ENCODE assay signal across 8 cellular contexts in genomic region chr15:99719096-99719541, GRCh38. TPM values are rescaled to one million over a fixed set of nuclear protein-coding genes. Genes with fewer than 3 reads are reported as not detected.
DNase-seq lines count a peak whose midpoint lies in the region; ATAC-seq and TF ChIP-seq lines count a peak whose summit lies in the region.

No MANE protein-coding gene starts in this region.

- ATAC-seq in GM18498 (IDR thresholded peaks at IDR 0.05; ENCODE audit: unreplicated experiment) (peak; percentile 77), GM21723 (IDR thresholded peaks at IDR 0.05; ENCODE audit: unreplicated experiment) (peak; percentile 88), aorta (ENCODE audit: low FRiP score) (no peak), right lobe of liver (no peak)

- peaks cover 30% of the 10 kb centered on the region for H3K36me3 ChIP-seq in KOPT-K1 (ENCODE audit: insufficient read depth, low read length)
- peaks cover 0 to 3% of the 10 kb centered on the region in 2 donors for H3K36me3 ChIP-seq in aorta (ENCODE audit: control insufficient read depth in 1 of 2, insufficient read depth in 2 of 2, low read length in 1 of 2)
- H3K36me3 ChIP-seq in right lobe of liver: peaks cover 0 to 4% (median 0%) of the 10 kb centered on the region in 4 donors

- no peak for TF ChIP-seq CTCF in foreskin fibroblast (IDR thresholded peaks at IDR 0.05; ENCODE audit: low read depth, low read length)
- TF ChIP-seq CTCF in right lobe of liver (IDR thresholded peaks at IDR 0.05): no peak
- no peak for TF ChIP-seq CTCF in progenitor cell of endocrine pancreas (IDR thresholded peaks at IDR 0.05; ENCODE audit: unreplicated experiment)

- peak; percentile 45 to 59 for DNase-seq in foreskin fibroblast
- no peak for DNase-seq in aorta
- DNase-seq in nucleus accumbens (lab: John Stamatoyannopoulos, UW): no peak
- DNase-seq in right lobe of liver: no peak
- no peak for DNase-seq in progenitor cell of endocrine pancreas (ENCODE audit: low spot score, unreplicated experiment)

- H3K9me3 Mint-ChIP-seq in progenitor cell of endocrine pancreas (ENCODE audit: low read depth): no peaks in the 10 kb centered on the region

- H3K27me3 ChIP-seq in aorta (ENCODE audit: control insufficient read depth in 1 of 2, insufficient read depth in 2 of 2, low read length in 1 of 2) (no peaks in the 10 kb centered on the region), right lobe of liver (no peaks in the 10 kb centered on the region)

- no peaks in the 10 kb centered on the region for H3K27me3 Mint-ChIP-seq in progenitor cell of endocrine pancreas

- intact Hi-C loops in aorta (cut with DNase I) (no loop called here), right lobe of liver (cut with DNase I) (no loop called here)

- H3K27ac ChIP-seq in KOPT-K1 (ENCODE audit: low read depth, low read length, poor library complexity, severe bottlenecking) (peak overlapping the region; percentile 66), aorta (ENCODE audit: low read depth in 1 of 2, low read length in 2 of 2) (peak overlapping the region in 1 of 2 donors; percentile 10), right lobe of liver (no peak overlapping the region)

- H3K9me3 ChIP-seq in KOPT-K1 (ENCODE audit: insufficient read depth, low read length, poor library complexity, severe bottlenecking): no peaks in the 10 kb centered on the region
- no peaks in the 10 kb centered on the region for H3K9me3 ChIP-seq in aorta (ENCODE audit: control insufficient read depth, low read length)
- no peaks in the 10 kb centered on the region for H3K9me3 ChIP-seq in right lobe of liver

- no peak overlapping the region for H3K27ac Mint-ChIP-seq in progenitor cell of endocrine pancreas

- H3K4me3 ChIP-seq in foreskin fibroblast (ENCODE audit: low read depth in 1 of 2, low read length in 2 of 2) (no peak overlapping the region), aorta (ENCODE audit: low read length in 2 of 2) (no peak overlapping the region), right lobe of liver (no peak overlapping the region)

- H3K4me1 Mint-ChIP-seq in progenitor cell of endocrine pancreas (ENCODE audit: low read depth): peaks cover 13% of the 10 kb centered on the region

- no peak overlapping the region for H3K4me3 Mint-ChIP-seq in progenitor cell of endocrine pancreas (ENCODE audit: low read depth)

- 92% methylated on average over 5 of the region's 5 CpGs for WGBS in aorta, 2 donors
- 76% methylated on average over 5 of the region's 5 CpGs for WGBS in right lobe of liver (ENCODE audit: insufficient coverage, low coverage, low lambda C conversion rate, missing lambda C conversion rate)

- no peaks in the 10 kb centered on the region for H3K4me1 ChIP-seq in aorta (ENCODE audit: control insufficient read depth in 1 of 2, insufficient read depth in 2 of 2, low read length in 2 of 2)
- H3K4me1 ChIP-seq in right lobe of liver: no peaks in the 10 kb centered on the region

- no peak for TF ChIP-seq POLR2A in right lobe of liver (IDR thresholded peaks at IDR 0.05)

- peaks cover 14% of the 10 kb centered on the region for H3K36me3 Mint-ChIP-seq in progenitor cell of endocrine pancreas (ENCODE audit: insufficient read depth)

RNA-seq across cellular contexts. Expression of gene LYSMD4, which starts 14.1 kb away (rescaled TPM):
- total RNA-seq in aorta: 10 to 100 TPM in 1 of 2 donors, 1 to 10 TPM in 1; 7.7 to 14.3 TPM
- 10 to 100 TPM in 1 of 2 donors, 1 to 10 TPM in 1; 1.9 to 12.4 TPM for polyA plus RNA-seq in aorta
- 1 to 10 TPM; 2.8 to 7.0 (median 5.1) TPM for total RNA-seq in right lobe of liver
- 17.9 and 18.8 TPM in 2 replicates for total RNA-seq in progenitor cell of endocrine pancreas

Comparison
In these comparisons a context has a peak if more than half of its experiments do, and no peak if none do; other contexts are left out.
1. ATAC-seq: peak in GM18498 (single experiment) and GM21723 (single experiment); none in aorta (single experiment) and right lobe of liver (0 of 4).
2. DNase-seq: peak in foreskin fibroblast (2 of 2); none in aorta (0 of 2), nucleus accumbens (0 of 56), right lobe of liver (0 of 3) and progenitor cell of endocrine pancreas (single experiment).